29 cellular contexts compared by ENCODE assay signal in the genomic region with DNA sequence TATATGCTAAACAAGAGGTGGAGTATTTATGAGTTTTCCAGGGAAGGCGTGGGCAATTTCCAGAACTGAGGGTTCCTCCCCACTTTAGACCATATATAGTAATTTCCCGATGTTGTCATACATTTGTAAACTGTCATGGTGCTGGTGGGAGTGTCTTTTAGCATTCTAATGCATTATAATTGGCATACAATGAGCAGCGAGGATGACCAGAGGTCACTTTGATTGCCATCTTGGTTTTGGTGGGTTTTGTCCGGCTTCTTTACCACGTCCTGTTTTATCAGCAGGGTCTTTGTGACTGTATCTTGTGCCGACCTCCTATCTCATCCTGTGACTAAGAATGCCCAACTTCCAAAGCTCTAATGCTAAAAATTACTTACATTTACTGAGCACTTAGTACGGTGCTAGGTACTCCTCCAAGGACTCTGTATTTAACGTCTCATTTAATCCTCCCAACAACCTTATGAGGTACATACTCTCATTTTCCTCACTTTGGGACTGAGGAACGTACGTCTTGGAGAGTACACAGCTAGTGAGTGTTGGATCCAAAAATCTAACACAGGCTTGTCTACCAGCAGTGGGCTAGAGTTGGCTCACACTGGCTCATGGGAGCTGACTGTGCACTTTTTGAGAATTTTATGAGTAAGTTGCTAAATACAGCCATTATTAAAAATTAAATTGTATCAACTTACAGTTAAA.
"Had no signal": no experiment of that assay in that cellular context is flagged by ENCODE, and none has a peak within 500 bp of the region (broad histone marks: within the 10 kb centered on the region; RNA-seq: fewer than 3 reads in every experiment).

No MANE protein-coding gene starts in this region.

- FAIRE-seq: TTC549 had no signal

- H3K4me1 ChIP-seq: ascending aorta, body of pancreas, breast epithelium had no signal

- H3K9me3 ChIP-seq: ascending aorta, body of pancreas, breast epithelium had no signal

- H3K27me3 ChIP-seq: ascending aorta, body of pancreas, brain microvascular endothelial cell, breast epithelium had no signal

- DNase-seq: activated B cell treated with CpG ODN at 0.5 μM for 24 hours; activated CD4-positive, alpha-beta memory T cell treated with anti-CD3 and anti-CD28 coated beads, Interleukin-2, amount 10 ng/mL, durations not matched to agents 7 days and 5 days; activated CD4-positive, alpha-beta T cell treated with anti-CD3 and anti-CD28 coated beads for 4 hours; activated CD4-positive, alpha-beta T cell treated with anti-CD3 and anti-CD28 coated beads, Interleukin-2, amount 10 ng/mL, durations not matched to agents 24 days and 14 days; activated CD4-positive, alpha-beta T cell treated with anti-CD3 and anti-CD28 coated beads, Interleukin-2, amount 50 U/mL, for 48 hours; activated CD4-positive, CD25-positive, alpha-beta regulatory T cell treated with anti-CD3 and anti-CD28 coated beads, Interleukin-2, amount 50 U/mL, for 72 hours; activated CD8-positive, alpha-beta memory T cell treated with anti-CD3 and anti-CD28 coated beads for 24 hours; activated CD8-positive, alpha-beta memory T cell treated with anti-CD3 and anti-CD28 coated beads, Interleukin-2, amount 10 ng/mL, durations not matched to agents 7 days and 5 days; activated CD8-positive, alpha-beta memory T cell treated with anti-CD3 and anti-CD28 coated beads, Interleukin-2, amount 50 U/mL, for 48 hours; activated CD8-positive, alpha-beta T cell treated with anti-CD3 and anti-CD28 coated beads, Interleukin-2, amount 10 ng/mL, durations not matched to agents 7 days and 5 days; activated effector memory CD4-positive, alpha-beta T cell treated with Interleukin-2 at 50 U/mL for 16 hours; activated gamma-delta T cell; activated naive CD4-positive, alpha-beta T cell treated with anti-CD3 and anti-CD28 coated beads, Interleukin-2, amount 10 ng/mL, durations not matched to agents 7 days and 5 days; activated naive CD4-positive, alpha-beta T cell treated with Interleukin-2 at 50 U/mL for 16 hours; activated naive CD8-positive, alpha-beta T cell treated with anti-CD3 and anti-CD28 coated beads, Interleukin-2, amount 10 ng/mL, durations not matched to agents 7 days and 5 days; activated naive CD8-positive, alpha-beta T cell treated with anti-CD3 and anti-CD28 coated beads, Interleukin-2, amount 50 U/mL, for 24 hours; activated T-cell treated with anti-CD3 and anti-CD28 coated beads, Interleukin-2, amount 50 U/mL, for 24 hours; activated T-cell treated with anti-CD3 and anti-CD28 coated beads, Interleukin-2, amount 50 U/mL, for 48 hours; amygdala; anterior cingulate cortex; body of pancreas; brain microvascular endothelial cell; central memory CD4-positive, alpha-beta T cell; T-helper 2 cell; T-helper 9 cell had no signal

- H3K4me3 ChIP-seq: ascending aorta, body of pancreas, breast epithelium had no signal

- ATAC-seq: activated CD8-positive, alpha-beta memory T cell treated with anti-CD3 and anti-CD28 coated beads, Interleukin-2, amount 10 ng/mL, durations not matched to agents 7 days and 5 days; activated CD8-positive, alpha-beta T cell treated with anti-CD3 and anti-CD28 coated beads, Interleukin-2, amount 10 ng/mL, durations not matched to agents 7 days and 5 days; activated naive CD8-positive, alpha-beta T cell treated with anti-CD3 and anti-CD28 coated beads, Interleukin-2, amount 50 U/mL, for 24 hours; body of pancreas had no signal

- H3K36me3 ChIP-seq: ascending aorta, brain microvascular endothelial cell, breast epithelium had no signal

- H3K27ac ChIP-seq: ascending aorta, body of pancreas, brain microvascular endothelial cell, breast epithelium, VCaP had no signal
